In the genomic region with DNA sequence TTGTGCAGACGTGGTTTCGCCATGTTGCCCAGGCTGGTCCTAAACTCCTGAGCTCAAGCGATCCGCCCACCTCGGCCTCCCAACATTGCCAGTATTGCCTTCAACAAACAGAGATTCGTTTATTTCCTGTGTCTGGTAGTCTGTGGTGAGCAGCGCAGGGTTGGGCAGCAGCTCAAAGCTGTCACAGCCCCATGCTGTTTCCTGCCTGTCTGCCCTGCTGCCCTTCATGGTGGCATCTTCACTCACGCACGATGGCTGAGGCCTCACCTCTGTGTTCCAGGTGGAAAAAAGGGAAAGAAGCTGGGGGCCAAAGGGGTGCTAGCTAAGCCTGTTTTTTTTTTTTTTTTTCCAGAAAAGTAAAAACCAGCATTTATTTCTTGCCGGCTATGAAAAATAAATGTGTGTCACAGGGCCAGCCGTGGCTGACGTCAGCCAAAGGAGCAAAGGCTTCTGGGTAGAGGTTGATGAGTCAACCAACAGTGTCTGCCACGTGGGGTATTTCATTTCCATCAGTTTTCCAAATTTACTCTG, we compare ENCODE assay signal across 8 cellular contexts. TPM values are rescaled to one million over a fixed set of nuclear protein-coding genes. Genes with fewer than 3 reads are reported as not detected.
A peak's percentile ranks its signal among the peaks of the same experiment; 100 is the strongest.
DNase-seq lines count a peak whose midpoint lies in the region; ATAC-seq, FAIRE-seq and TF ChIP-seq lines count a peak whose summit lies in the region.

No MANE protein-coding gene starts in this region.

- H3K27me3 Mint-ChIP-seq in IgD-negative memory B cell (no peaks in the 10 kb centered on the region), naive B cell (no peaks in the 10 kb centered on the region)

- DNase-seq in activated CD4-positive, alpha-beta T cell treated with anti-CD3 and anti-CD28 coated beads, Interleukin-2, amount 50 U/mL, for 1 hour: peak; percentile 84
- DNase-seq in naive B cell: peak; percentile 69
- DNase-seq in stromal cell of bone marrow (ENCODE audit: low read depth): peak; percentile 79
- no peak for DNase-seq in NCI-H2107 (lab: John Stamatoyannopoulos, UW)
- DNase-seq in HuH-7 (ENCODE audit: low spot score): no peak
- DNase-seq in H54 (ENCODE audit: insufficient read length, low spot score): no peak

- H3K36me3 Mint-ChIP-seq in IgD-negative memory B cell (peaks cover 2% of the 10 kb centered on the region), naive B cell (no peaks in the 10 kb centered on the region)

- no peak for TF ChIP-seq POLR2A in H54 (IDR thresholded peaks at IDR 0.05; ENCODE audit: low read depth, low read length)

- H3K4me1 Mint-ChIP-seq in IgD-negative memory B cell (peaks cover 33 to 39% (median 34%) of the 10 kb centered on the region in 3 donors), naive B cell (peaks cover 41 to 59% (median 51%) of the 10 kb centered on the region in 3 donors)

- H3K9me3 Mint-ChIP-seq in IgD-negative memory B cell (no peaks in the 10 kb centered on the region), naive B cell (no peaks in the 10 kb centered on the region)

- H3K4me3 Mint-ChIP-seq in IgD-negative memory B cell (peak overlapping the region; percentile 57 to 88 (median 76)), naive B cell (peak overlapping the region; percentile 50 to 87 (median 77))

- FAIRE-seq in H54 (lab: Jason Lieb, UNC): no peak

- H3K27ac ChIP-seq in cingulate gyrus (ENCODE audit: low read depth, low read length): peak overlapping the region; percentile 81

- ATAC-seq in naive B cell (ENCODE audit: low read depth in 2 of 2): peak; percentile 96 to 98

- H3K27ac Mint-ChIP-seq in IgD-negative memory B cell: peak overlapping the region; percentile 91 to 97 (median 95)
- peak overlapping the region; percentile 92 to 98 (median 97) for H3K27ac Mint-ChIP-seq in naive B cell

RNA-seq across cellular contexts. Expression of a gene that starts 28.8 kb away (rescaled TPM):
- polyA plus RNA-seq in IgD-negative memory B cell (64.3 TPM), naive B cell (ENCODE audit: low read depth in 6 of 6) (10 to 100 TPM; 47.2 to 74.5 (median 62.6) TPM)

RNA-seq across cellular contexts. Expression of a gene that starts 53.2 kb away (rescaled TPM):
- polyA plus RNA-seq in IgD-negative memory B cell (11.7 TPM), naive B cell (ENCODE audit: low read depth in 6 of 6) (10 to 100 TPM in 5 of 6 donors, 1 to 10 TPM in 1; 7.6 to 31.2 (median 19.2) TPM)

Comparison
In these comparisons a context has a peak if more than half of its experiments do, and no peak if none do; other contexts are left out.
1. DNase-seq: peak in activated CD4-positive, alpha-beta T cell treated with anti-CD3 and anti-CD28 coated beads, Interleukin-2, amount 50 U/mL, for 1 hour (single experiment), naive B cell (single experiment) and stromal cell of bone marrow (single experiment); none in NCI-H2107 (single experiment), HuH-7 (single experiment) and H54 (single experiment).